In genomic region chr4:142817442-142817841, GRCh38 we compare ENCODE assay signal across 1 cellular context.
TF ChIP-seq lines count a peak whose summit lies in the region.

No MANE protein-coding gene starts in this region.

TF ChIP-seq in HepG2, 621 proteins besides CTCF, POLR2A, EP300 and RAD21 (continued from another document):
- TF ChIP-seq, protein P1, sequence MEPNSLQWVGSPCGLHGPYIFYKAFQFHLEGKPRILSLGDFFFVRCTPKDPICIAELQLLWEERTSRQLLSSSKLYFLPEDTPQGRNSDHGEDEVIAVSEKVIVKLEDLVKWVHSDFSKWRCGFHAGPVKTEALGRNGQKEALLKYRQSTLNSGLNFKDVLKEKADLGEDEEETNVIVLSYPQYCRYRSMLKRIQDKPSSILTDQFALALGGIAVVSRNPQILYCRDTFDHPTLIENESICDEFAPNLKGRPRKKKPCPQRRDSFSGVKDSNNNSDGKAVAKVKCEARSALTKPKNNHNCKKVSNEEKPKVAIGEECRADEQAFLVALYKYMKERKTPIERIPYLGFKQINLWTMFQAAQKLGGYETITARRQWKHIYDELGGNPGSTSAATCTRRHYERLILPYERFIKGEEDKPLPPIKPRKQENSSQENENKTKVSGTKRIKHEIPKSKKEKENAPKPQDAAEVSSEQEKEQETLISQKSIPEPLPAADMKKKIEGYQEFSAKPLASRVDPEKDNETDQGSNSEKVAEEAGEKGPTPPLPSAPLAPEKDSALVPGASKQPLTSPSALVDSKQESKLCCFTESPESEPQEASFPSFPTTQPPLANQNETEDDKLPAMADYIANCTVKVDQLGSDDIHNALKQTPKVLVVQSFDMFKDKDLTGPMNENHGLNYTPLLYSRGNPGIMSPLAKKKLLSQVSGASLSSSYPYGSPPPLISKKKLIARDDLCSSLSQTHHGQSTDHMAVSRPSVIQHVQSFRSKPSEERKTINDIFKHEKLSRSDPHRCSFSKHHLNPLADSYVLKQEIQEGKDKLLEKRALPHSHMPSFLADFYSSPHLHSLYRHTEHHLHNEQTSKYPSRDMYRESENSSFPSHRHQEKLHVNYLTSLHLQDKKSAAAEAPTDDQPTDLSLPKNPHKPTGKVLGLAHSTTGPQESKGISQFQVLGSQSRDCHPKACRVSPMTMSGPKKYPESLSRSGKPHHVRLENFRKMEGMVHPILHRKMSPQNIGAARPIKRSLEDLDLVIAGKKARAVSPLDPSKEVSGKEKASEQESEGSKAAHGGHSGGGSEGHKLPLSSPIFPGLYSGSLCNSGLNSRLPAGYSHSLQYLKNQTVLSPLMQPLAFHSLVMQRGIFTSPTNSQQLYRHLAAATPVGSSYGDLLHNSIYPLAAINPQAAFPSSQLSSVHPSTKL (CRISPR knock-in tag; IDR thresholded peaks at IDR 0.05): no peak
- TF ChIP-seq YY1 (IDR thresholded peaks at IDR 0.05; ENCODE audit: insufficient read depth, insufficient replicate concordance, low read depth, low read length): no peak
- TF ChIP-seq CBX1 (IDR thresholded peaks at IDR 0.05; ENCODE audit: low read depth): no peak
- TF ChIP-seq NONO (IDR thresholded peaks at IDR 0.05): no peak
- no peak for TF ChIP-seq NONO (CRISPR knock-in tag; conservative IDR thresholded peaks at IDR 0.05)
- no peak for TF ChIP-seq ZBTB8A (CRISPR knock-in tag; IDR thresholded peaks at IDR 0.05; ENCODE audit: borderline replicate concordance, low read depth)
- no peak for TF ChIP-seq GTF2F1 (IDR thresholded peaks at IDR 0.05; ENCODE audit: low read length)
- no peak for TF ChIP-seq TEAD2 (CRISPR knock-in tag; IDR thresholded peaks at IDR 0.05)
- TF ChIP-seq GABPA (IDR thresholded peaks at IDR 0.05; ENCODE audit: low read depth, low read length): no peak
- TF ChIP-seq GABPA (CRISPR knock-in tag; IDR thresholded peaks at IDR 0.05; ENCODE audit: low read depth): no peak
- TF ChIP-seq ETV5 (CRISPR knock-in tag; IDR thresholded peaks at IDR 0.05; ENCODE audit: borderline replicate concordance): no peak
- TF ChIP-seq, protein P2, sequence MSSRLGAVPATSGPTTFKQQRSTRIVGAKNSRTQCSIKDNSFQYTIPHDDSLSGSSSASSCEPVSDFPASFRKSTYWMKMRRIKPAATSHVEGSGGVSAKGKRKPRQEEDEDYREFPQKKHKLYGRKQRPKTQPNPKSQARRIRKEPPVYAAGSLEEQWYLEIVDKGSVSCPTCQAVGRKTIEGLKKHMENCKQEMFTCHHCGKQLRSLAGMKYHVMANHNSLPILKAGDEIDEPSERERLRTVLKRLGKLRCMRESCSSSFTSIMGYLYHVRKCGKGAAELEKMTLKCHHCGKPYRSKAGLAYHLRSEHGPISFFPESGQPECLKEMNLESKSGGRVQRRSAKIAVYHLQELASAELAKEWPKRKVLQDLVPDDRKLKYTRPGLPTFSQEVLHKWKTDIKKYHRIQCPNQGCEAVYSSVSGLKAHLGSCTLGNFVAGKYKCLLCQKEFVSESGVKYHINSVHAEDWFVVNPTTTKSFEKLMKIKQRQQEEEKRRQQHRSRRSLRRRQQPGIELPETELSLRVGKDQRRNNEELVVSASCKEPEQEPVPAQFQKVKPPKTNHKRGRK (CRISPR knock-in tag; IDR thresholded peaks at IDR 0.05): no peak
